8 cellular contexts compared by ENCODE assay signal in the genomic region with DNA sequence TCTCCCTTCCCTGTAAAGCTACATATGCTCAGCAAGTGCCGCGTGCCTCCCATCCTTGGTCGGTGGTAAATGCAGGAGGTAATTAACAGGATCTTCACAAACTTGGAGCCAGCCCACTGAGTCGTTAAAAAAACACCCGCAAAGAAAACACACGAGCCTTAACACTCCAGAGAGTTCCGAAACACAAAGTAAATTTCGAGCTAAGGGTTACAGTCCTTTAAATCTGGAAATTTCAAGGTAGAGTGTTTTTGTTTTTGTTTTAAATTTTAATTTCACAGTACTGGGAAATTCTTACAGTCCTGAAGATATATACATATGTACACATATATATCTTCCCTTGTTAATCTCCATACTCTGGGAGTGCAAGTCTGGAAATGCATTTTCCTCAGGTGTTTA. TPM values are rescaled to one million over a fixed set of nuclear protein-coding genes. Genes with fewer than 3 reads are reported as not detected.
DNase-seq lines count a peak whose midpoint lies in the region; ATAC-seq lines count a peak whose summit lies in the region.

No MANE protein-coding gene starts in this region.

- peaks cover 0 to 38% (median 10%) of the 10 kb centered on the region in 11 experiments; a peak in 10 of 22 replicates for H4K20me1 ChIP-seq in BLaER1 treated with 17β-estradiol and CSF1 and Interleukin-3, amounts not matched to agents 10 nM and 100 nM

- H3K9me3 ChIP-seq in BLaER1 treated with 17β-estradiol and CSF1 and Interleukin-3, amounts not matched to agents 10 nM and 100 nM (replicated peaks in 1 of 11): no peaks in the 10 kb centered on the region
- H3K9me3 ChIP-seq in naive thymus-derived CD4-positive, alpha-beta T cell (ENCODE audit: control insufficient read depth in 2 of 3, low read length in 3 of 3): no peaks in the 10 kb centered on the region

- no peaks in the 10 kb centered on the region for H3K9me3 Mint-ChIP-seq in central memory CD8-positive, alpha-beta T cell
- no peaks in the 10 kb centered on the region for H3K9me3 Mint-ChIP-seq in naive thymus-derived CD4-positive, alpha-beta T cell

- H3K4me3 ChIP-seq in BLaER1 treated with 17β-estradiol and CSF1 and Interleukin-3, amounts not matched to agents 10 nM and 100 nM: peak overlapping the region; percentile 73 to 94 (median 88)
- H3K4me3 ChIP-seq in naive thymus-derived CD4-positive, alpha-beta T cell (ENCODE audit: low read length): peak overlapping the region; percentile 75

- H3K4me3 Mint-ChIP-seq in central memory CD8-positive, alpha-beta T cell: peak overlapping the region; percentile 84
- H3K4me3 Mint-ChIP-seq in naive thymus-derived CD4-positive, alpha-beta T cell: peak overlapping the region; percentile 86 to 96 (median 94)

- POLR2A ChIA-PET in naive thymus-derived CD4-positive, alpha-beta T cell (lab: Charles Lee): no interaction called here

- H3K9ac ChIP-seq in BLaER1 treated with 17β-estradiol and CSF1 and Interleukin-3, amounts not matched to agents 10 nM and 100 nM: peak overlapping the region; percentile 85 to 97 (median 94)

- H3K36me3 ChIP-seq in BLaER1 treated with 17β-estradiol and CSF1 and Interleukin-3, amounts not matched to agents 10 nM and 100 nM: no peaks in the 10 kb centered on the region
- no peaks in the 10 kb centered on the region for H3K36me3 ChIP-seq in naive thymus-derived CD4-positive, alpha-beta T cell (ENCODE audit: control insufficient read depth in 2 of 3, insufficient read depth in 3 of 3, low read length in 3 of 3)

- H3K4me1 Mint-ChIP-seq in central memory CD8-positive, alpha-beta T cell: peaks cover 26% of the 10 kb centered on the region
- peaks cover 13 to 25% (median 22%) of the 10 kb centered on the region in 7 donors for H3K4me1 Mint-ChIP-seq in naive thymus-derived CD4-positive, alpha-beta T cell

- H3K27ac Mint-ChIP-seq in central memory CD8-positive, alpha-beta T cell (ENCODE audit: low read depth): peak overlapping the region; percentile 79
- H3K27ac Mint-ChIP-seq in naive thymus-derived CD4-positive, alpha-beta T cell: peak overlapping the region; percentile 66 to 95 (median 88)

- CTCF ChIA-PET in naive thymus-derived CD4-positive, alpha-beta T cell (lab: Charles Lee): interaction anchor here (1.1 kb wide), 1 partner anchor 58 kb away, joined by 5 read pairs; no protein-coding TSS in a partner anchor

- no peaks in the 10 kb centered on the region for H3K27me3 Mint-ChIP-seq in central memory CD8-positive, alpha-beta T cell
- peaks cover 0 to 23% (median 0%) of the 10 kb centered on the region in 5 donors for H3K27me3 Mint-ChIP-seq in naive thymus-derived CD4-positive, alpha-beta T cell

- DNase-seq in central memory CD8-positive, alpha-beta T cell (ENCODE audit: low spot score in 2 of 2): no peak
- DNase-seq in naive thymus-derived CD4-positive, alpha-beta T cell: peak in 1 of 9 donors; percentile 24
- DNase-seq in MV-4-11 (lab: John Stamatoyannopoulos, UW) (no peak), NCI-H748 (lab: John Stamatoyannopoulos, UW; ENCODE audit: unreplicated experiment) (no peak), HK-2 (ENCODE audit: unreplicated experiment) (no peak)
- no peak for DNase-seq in stimulated activated naive CD4-positive, alpha-beta T cell treated with Interleukin-2 at 50 U/mL for 16 hours (lab: John Stamatoyannopoulos, UW)

- peak; percentile 0 for ATAC-seq in HG03460 (IDR thresholded peaks at IDR 0.05; ENCODE audit: unreplicated experiment)
- no peak for ATAC-seq in central memory CD8-positive, alpha-beta T cell (replicated peaks; ENCODE audit: extremely low read depth, poor library complexity, severe bottlenecking)
- ATAC-seq in naive thymus-derived CD4-positive, alpha-beta T cell: no peak

- peaks cover 12 to 25% (median 16%) of the 10 kb centered on the region in 10 experiments for H3K4me1 ChIP-seq in BLaER1 treated with 17β-estradiol and CSF1 and Interleukin-3, amounts not matched to agents 10 nM and 100 nM
- peaks cover 7 to 8% of the 10 kb centered on the region in 2 donors for H3K4me1 ChIP-seq in naive thymus-derived CD4-positive, alpha-beta T cell (ENCODE audit: control insufficient read depth in 2 of 2, insufficient read depth in 2 of 2, low read length in 2 of 2)

- peaks cover 7% of the 10 kb centered on the region for H3K36me3 Mint-ChIP-seq in central memory CD8-positive, alpha-beta T cell (ENCODE audit: insufficient read depth)
- no peaks in the 10 kb centered on the region for H3K36me3 Mint-ChIP-seq in naive thymus-derived CD4-positive, alpha-beta T cell

- intact Hi-C loops in naive thymus-derived CD4-positive, alpha-beta T cell (cut with micrococcal nuclease): loop anchor here (1.0 to 10.0 kb wide), 3 partner anchors 53 to 1228 kb away; partner anchors contain the start of genes LSM8 (in 1 of the 2) and TES (in 1 of the 2)

- H3K27ac ChIP-seq in BLaER1 treated with 17β-estradiol and CSF1 and Interleukin-3, amounts not matched to agents 10 nM and 100 nM: peak overlapping the region; percentile 84 to 96 (median 92); a peak in 20 of 22 replicates
- peak overlapping the region; percentile 64 for H3K27ac ChIP-seq in naive thymus-derived CD4-positive, alpha-beta T cell (ENCODE audit: low read depth, low read length)

- H3K27me3 ChIP-seq in BLaER1 treated with 17β-estradiol and CSF1 and Interleukin-3, amounts not matched to agents 10 nM and 100 nM: peaks cover 0 to 15% (median 0%) of the 10 kb centered on the region in 11 experiments; a peak in 5 of 22 replicates
- no peaks in the 10 kb centered on the region for H3K27me3 ChIP-seq in naive thymus-derived CD4-positive, alpha-beta T cell (ENCODE audit: control insufficient read depth in 2 of 2, insufficient read depth in 2 of 2, low read length in 2 of 2)

- H3K4me2 ChIP-seq in BLaER1 treated with 17β-estradiol and CSF1 and Interleukin-3, amounts not matched to agents 10 nM and 100 nM: peak overlapping the region; percentile 62 to 90 (median 85)

RNA-seq across cellular contexts. Expression of gene ST7, which starts 1.1 kb away (rescaled TPM):
- total RNA-seq in naive thymus-derived CD4-positive, alpha-beta T cell: 1 to 10 TPM; 2.1 to 6.4 (median 4.4) TPM
- polyA plus RNA-seq in naive thymus-derived CD4-positive, alpha-beta T cell: 1 to 10 TPM; 3.0 to 4.1 TPM
